10 cellular contexts compared by ENCODE assay signal in the genomic region with DNA sequence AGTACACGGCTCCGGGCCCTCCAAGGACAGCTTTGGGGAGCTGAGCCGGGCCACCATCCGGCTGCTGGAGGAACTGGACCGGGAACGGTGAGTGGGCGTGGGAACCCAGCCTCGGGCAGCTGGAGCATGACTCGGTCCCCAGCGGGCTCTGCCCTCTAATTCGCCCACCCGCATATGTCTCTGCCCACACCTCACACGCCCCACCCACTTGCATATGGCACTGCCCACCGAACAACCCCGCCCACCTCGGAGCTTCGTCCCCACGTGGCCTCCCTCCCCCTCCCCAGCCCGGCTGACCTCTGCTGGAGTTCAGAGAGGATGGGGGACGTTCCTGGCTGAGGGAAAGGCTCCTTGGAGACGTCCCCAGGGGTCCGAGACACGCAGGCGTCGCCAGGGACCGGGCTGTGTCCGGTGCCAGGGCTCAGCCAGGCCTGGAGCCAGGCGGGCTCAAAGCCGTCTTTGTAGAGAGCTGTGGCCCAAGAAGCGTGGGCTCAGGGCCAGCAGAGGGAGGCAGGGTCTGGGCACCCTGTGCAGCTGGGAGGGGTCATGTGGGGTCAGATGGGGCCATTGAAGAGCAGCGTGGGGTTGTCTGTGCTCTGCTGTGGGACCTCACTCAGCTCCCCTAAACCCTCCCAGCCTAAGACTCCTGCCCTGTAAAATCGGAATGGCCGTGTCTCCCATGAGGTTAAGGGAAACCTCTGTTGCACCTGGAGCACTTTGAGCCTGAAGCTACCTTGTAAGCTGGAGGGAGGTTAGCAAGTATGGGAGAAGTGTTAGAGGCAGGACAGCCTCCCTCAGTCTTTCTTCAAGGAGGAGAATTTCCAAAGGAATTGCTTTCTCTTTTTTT. TPM values are rescaled to one million over a fixed set of nuclear protein-coding genes. Genes with fewer than 3 reads are reported as not detected.
A peak's percentile ranks its signal among the peaks of the same experiment; 100 is the strongest.
DNase-seq lines count a peak whose midpoint lies in the region; ATAC-seq and TF ChIP-seq lines count a peak whose summit lies in the region.
"Had no signal": no experiment of that assay in that cellular context is flagged by ENCODE, and none has a peak within 500 bp of the region (broad histone marks: within the 10 kb centered on the region; RNA-seq: fewer than 3 reads in every experiment).

No MANE protein-coding gene starts in this region.

- TF ChIP-seq CTCF in DOHH2 (IDR thresholded peaks at IDR 0.05; ENCODE audit: low read depth, low read length, poor library complexity, severe bottlenecking) (no peak), OCI-LY7 (conservative IDR thresholded peaks at IDR 0.05; ENCODE audit: low read length) (no peak), dorsolateral prefrontal cortex (IDR thresholded peaks at IDR 0.05 in 54 of 56, conservative IDR thresholded peaks at IDR 0.05 in 2 of 56; ENCODE audit: low read depth in 1 of 56, partially characterized antibody in 56 of 56) (peak in 18 of 56 donors; percentile 7 to 44 (median 20)), sigmoid colon (IDR thresholded peaks at IDR 0.05) (no peak)

- H3K9me3 ChIP-seq in DOHH2 (ENCODE audit: control insufficient read depth, insufficient read depth, low read length), result no peaks in the 10 kb centered on the region
- no peaks in the 10 kb centered on the region for H3K9me3 ChIP-seq in OCI-LY7 (ENCODE audit: low read length)
- no peaks in the 10 kb centered on the region for H3K9me3 ChIP-seq in sigmoid colon

- H3K4me3 ChIP-seq in DOHH2 (ENCODE audit: low read length), result no peak overlapping the region
- no peak overlapping the region for H3K4me3 ChIP-seq in OCI-LY7 (ENCODE audit: low read depth, low read length, poor library complexity, severe bottlenecking)
- peak overlapping the region in 58 of 59 donors; percentile 29 to 87 (median 74) for H3K4me3 ChIP-seq in dorsolateral prefrontal cortex
- H3K4me3 ChIP-seq in sigmoid colon, result no peak overlapping the region

- H3F3A ChIP-seq in DOHH2 (ENCODE audit: control insufficient read depth, insufficient read depth), result peaks cover 8% of the 10 kb centered on the region; the same call in 1 of the 2 replicates

- intact Hi-C loops in OCI-LY7 (cut with micrococcal nuclease; ENCODE audit: unreplicated experiment) (no loop called here), dorsolateral prefrontal cortex (cut with DNase I) (no loop called here), sigmoid colon (cut with DNase I) (loop anchor here (10.0 kb wide), 1 partner anchor 311 kb away; no protein-coding TSS in a partner anchor)

- DNase-seq in OCI-LY7 (ENCODE audit: low spot score) (no peak), dorsolateral prefrontal cortex (peak; percentile 55 to 96 (median 94)), renal cortical epithelial cell (ENCODE audit: low read depth) (peak; percentile 33), NCI-H1105 (lab: John Stamatoyannopoulos, UW) (no peak), sigmoid colon (no peak), NCI-H524 (lab: John Stamatoyannopoulos, UW) (no peak)
- DNase-seq: effector memory CD4-positive, alpha-beta T cell; NCI-H510A treated with DMSO at 0.1 percent for 48 hours had no signal

- H3K4me2 ChIP-seq in DOHH2 (ENCODE audit: low read length), result no peak overlapping the region; the same call in 1 of the 2 replicates
- H3K4me2 ChIP-seq in OCI-LY7 (ENCODE audit: low read length), result no peak overlapping the region

- CTCF ChIA-PET in OCI-LY7 (lab: Charles Lee; ENCODE audit: unreplicated experiment), result no interaction called here

- 10 to 40% methylated on average over 33 of the region's 33 CpGs for WGBS in sigmoid colon, 2 donors

- H3K27ac ChIP-seq in DOHH2 (ENCODE audit: low read depth, low read length) (0 out of 2 replicates have a peak overlapping the region, but pooled peaks have one; percentile 5), OCI-LY7 (ENCODE audit: low read depth, low read length, poor library complexity, severe bottlenecking) (peak overlapping the region; percentile 9), dorsolateral prefrontal cortex (peak overlapping the region; percentile 71 to 98 (median 93)), sigmoid colon (peak overlapping the region in 2 of 4 donors; percentile 0 to 20)

- H3K79me2 ChIP-seq in DOHH2 (ENCODE audit: control insufficient read depth, low read length) (no peaks in the 10 kb centered on the region), OCI-LY7 (ENCODE audit: insufficient read depth, low read depth, low read length) (no peaks in the 10 kb centered on the region)

- no peak for TF ChIP-seq POLR2A in sigmoid colon (IDR thresholded peaks at IDR 0.05)

- ATAC-seq in GM18873 (IDR thresholded peaks at IDR 0.05; ENCODE audit: low FRiP score, unreplicated experiment), result no peak

- no peak for TF ChIP-seq EP300 in sigmoid colon (IDR thresholded peaks at IDR 0.05)

- H4K20me1 ChIP-seq in DOHH2 (ENCODE audit: control insufficient read depth, insufficient read depth, low read depth, low read length) (peaks cover 6% of the 10 kb centered on the region), OCI-LY7 (ENCODE audit: insufficient read depth, low read length) (no peaks in the 10 kb centered on the region)

- peaks cover 26% of the 10 kb centered on the region for H3K27me3 ChIP-seq in DOHH2 (ENCODE audit: control insufficient read depth, low read length)
- peaks cover 0 to 19% (median 0%) of the 10 kb centered on the region in 45 donors for H3K27me3 ChIP-seq in dorsolateral prefrontal cortex
- peaks cover 81 to 98% (median 92%) of the 10 kb centered on the region in 3 donors for H3K27me3 ChIP-seq in sigmoid colon

- POLR2A ChIA-PET in OCI-LY7 (lab: Charles Lee), result interaction anchor here (1.1 kb wide), 1 partner anchor 9 kb away, joined by 6 read pairs; no protein-coding TSS in a partner anchor

- BruUV-seq in OCI-LY7 (replicated peaks; lab: Mats Ljungman, UMichigan), result no TSS peak

- H3K9me2 ChIP-seq in DOHH2 (replicated peaks; ENCODE audit: control insufficient read depth, low read length), result no peaks in the 10 kb centered on the region
- H3K9me2 ChIP-seq in OCI-LY7 (ENCODE audit: insufficient read depth, low read length), result no peaks in the 10 kb centered on the region

- H3K4me1 ChIP-seq in DOHH2 (ENCODE audit: control insufficient read depth, low read length), result peaks cover 37% of the 10 kb centered on the region
- H3K4me1 ChIP-seq in OCI-LY7 (ENCODE audit: insufficient read depth, low read length, poor library complexity, severe bottlenecking), result peaks cover 40% of the 10 kb centered on the region
- H3K4me1 ChIP-seq in sigmoid colon, result peaks cover 0 to 41% (median 30%) of the 10 kb centered on the region in 4 donors

- H2AFZ ChIP-seq in OCI-LY7 (ENCODE audit: low read length), result no peak overlapping the region

- H3K36me3 ChIP-seq in DOHH2 (ENCODE audit: control insufficient read depth, low read length), result no peaks in the 10 kb centered on the region
- no peaks in the 10 kb centered on the region for H3K36me3 ChIP-seq in OCI-LY7 (ENCODE audit: insufficient read depth, low read length)
- H3K36me3 ChIP-seq in sigmoid colon, result no peaks in the 10 kb centered on the region

RNA-seq across cellular contexts. Expression of a gene that starts 3.8 kb away (rescaled TPM):
- total RNA-seq in OCI-LY7 (2014; rRNA removed; shearing (Covaris generic)), result 0.23 and 0.57 TPM in 2 replicates
- total RNA-seq in OCI-LY7 (2022) (2.4 and 5.5 TPM in 2 replicates), dorsolateral prefrontal cortex (100 to 1,000 TPM; 130 to 289 (median 183) TPM), renal cortical epithelial cell (0.05 TPM in 1 of 2 replicates, not detected in the other), sigmoid colon (1 to 10 TPM in 2 of 4 donors, under 1 TPM in 2; under 0.01 to 2.0 (median 0.91) TPM)
- 1 to 10 TPM in 1 of 3 donors, not detected in 2; 1.2 TPM for polyA plus RNA-seq in sigmoid colon

RNA-seq across cellular contexts. Expression of a gene that starts 15.6 kb away (rescaled TPM):
- total RNA-seq in OCI-LY7 (2014; rRNA removed; shearing (Covaris generic)), result 2,068 and 2,241 TPM in 2 replicates
- total RNA-seq in OCI-LY7 (2022) (1,654 and 1,860 TPM in 2 replicates), dorsolateral prefrontal cortex (100 to 1,000 TPM; 343 to 670 (median 497) TPM), renal cortical epithelial cell (442 and 500 TPM in 2 replicates), sigmoid colon (1,000 to 10,000 TPM; 3,601 to 5,641 (median 3,840) TPM)
- 1,000 to 10,000 TPM; 2,516 to 4,453 (median 3,359) TPM for polyA plus RNA-seq in sigmoid colon

RNA-seq across cellular contexts. Expression of a gene that starts 25.3 kb away (rescaled TPM):
- total RNA-seq in OCI-LY7 (2014; rRNA removed; shearing (Covaris generic)), result 27.1 and 45.6 TPM in 2 replicates
- total RNA-seq in OCI-LY7 (2022), result 54.6 and 58.6 TPM in 2 replicates
- 10 to 100 TPM; 28.3 to 63.0 (median 35.2) TPM for total RNA-seq in dorsolateral prefrontal cortex
- total RNA-seq in renal cortical epithelial cell, result 26.4 and 31.4 TPM in 2 replicates
- 10 to 100 TPM; 19.6 to 26.0 (median 22.2) TPM for total RNA-seq in sigmoid colon
- 10 to 100 TPM; 38.4 to 51.5 (median 48.3) TPM for polyA plus RNA-seq in sigmoid colon

RNA-seq across cellular contexts. Expression of a gene that starts 36.4 kb away (rescaled TPM):
- total RNA-seq in OCI-LY7 (2014; rRNA removed; shearing (Covaris generic)), result 1.9 and 8.3 TPM in 2 replicates
- 13.0 and 15.7 TPM in 2 replicates for total RNA-seq in OCI-LY7 (2022)
- 10 to 100 TPM in 50 of 120 experiments, 1 to 10 TPM in 70; 4.5 to 20.4 (median 9.5) TPM for total RNA-seq in dorsolateral prefrontal cortex
- 1.6 and 4.9 TPM in 2 replicates for total RNA-seq in renal cortical epithelial cell
- total RNA-seq in sigmoid colon, result 1 to 10 TPM in 3 of 4 donors, under 1 TPM in 1; 0.99 to 5.0 (median 3.1) TPM
- polyA plus RNA-seq in sigmoid colon, result 1 to 10 TPM in 2 of 3 donors, not detected in 1; 1.2 to 4.1 TPM

RNA-seq across cellular contexts. Expression of a gene that starts 37.2 kb away (rescaled TPM):
- 0.46 and 1.3 TPM in 2 replicates for total RNA-seq in OCI-LY7 (2014; rRNA removed; shearing (Covaris generic))
- total RNA-seq in OCI-LY7 (2022) (3.1 and 3.6 TPM in 2 replicates), dorsolateral prefrontal cortex (10 to 100 TPM in 116 of 120 experiments, 1 to 10 TPM in 4; 6.9 to 23.9 (median 14.3) TPM), renal cortical epithelial cell (4.9 and 8.7 TPM in 2 replicates), sigmoid colon (1 to 10 TPM in 2 of 4 donors, under 1 TPM in 1, not detected in 1; 0.33 to 2.9 (median 1.6) TPM)
- 1 to 10 TPM in 2 of 3 donors, under 1 TPM in 1; 0.92 to 5.6 (median 2.4) TPM for polyA plus RNA-seq in sigmoid colon

Comparison
In these comparisons a context has a peak if more than half of its experiments do, and no peak if none do; other contexts are left out.
1. H3K4me3 ChIP-seq: peak in dorsolateral prefrontal cortex (58 of 59); none in DOHH2 (single experiment), OCI-LY7 (single experiment) and sigmoid colon (0 of 4).
2. DNase-seq: peak in dorsolateral prefrontal cortex (10 of 10) and renal cortical epithelial cell (single experiment); none in OCI-LY7 (single experiment), NCI-H1105 (single experiment), sigmoid colon (single experiment) and NCI-H524 (0 of 2).
3. RNA of a gene that starts 3.8 kb away (total RNA-seq): 130 to 289 TPM in dorsolateral prefrontal cortex; 0.23 to 5.5 TPM in OCI-LY7, under 0.01 to 2.0 TPM in sigmoid colon and 0.05 TPM in renal cortical epithelial cell; every median in the first group is over 10 times any median in the second.